14 cellular contexts compared by ENCODE assay signal in the genomic region with DNA sequence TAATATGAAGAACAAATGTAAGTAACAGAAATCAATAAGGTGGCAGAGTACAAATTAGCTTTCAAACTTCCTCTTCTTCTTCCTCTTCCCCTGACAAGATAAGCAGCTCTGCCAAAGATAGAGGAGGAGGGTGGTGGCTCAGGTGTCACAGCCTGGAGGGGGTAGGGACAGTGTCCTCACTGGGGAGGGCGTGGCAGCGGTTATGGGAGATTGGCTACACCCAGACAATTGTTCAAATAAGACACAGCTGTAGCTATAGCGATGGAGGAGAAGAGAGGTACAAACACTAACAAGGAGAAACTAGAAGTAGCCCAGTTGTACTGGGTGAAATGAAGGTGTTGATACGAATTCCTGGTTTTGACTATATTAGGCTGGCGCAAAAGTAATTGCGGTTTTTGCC.
DNase-seq lines count a peak whose midpoint lies in the region; ATAC-seq and TF ChIP-seq lines count a peak whose summit lies in the region.
"Had no signal": no experiment of that assay in that cellular context is flagged by ENCODE, and none has a peak within 500 bp of the region (broad histone marks: within the 10 kb centered on the region; RNA-seq: fewer than 3 reads in every experiment).

No MANE protein-coding gene starts in this region.

- H3K9me3 ChIP-seq in Karpas-422 (ENCODE audit: low read length) (no peaks in the 10 kb centered on the region), mucosa of descending colon (no peaks in the 10 kb centered on the region), GM23248 (ENCODE audit: low read depth) (no peaks in the 10 kb centered on the region), SJCRH30 (replicated peaks) (no peaks in the 10 kb centered on the region)
- H3K9me3 ChIP-seq: BE2C had no signal

- DNase-seq in NCI-H510A treated with DMSO at 0.1 percent for 48 hours (lab: John Stamatoyannopoulos, UW) (peak; percentile 62), NCI-H510A (lab: John Stamatoyannopoulos, UW) (no peak), Karpas-422 (peak; percentile 41), SHP77 (lab: John Stamatoyannopoulos, UW) (peak; percentile 28 to 31), mucosa of descending colon (no peak), GM23248 (no peak), SJCRH30 (no peak)
- DNase-seq: BE2C; CD4-positive, alpha-beta memory T cell; DMS153; GF-D8; HCEC 1CT had no signal

- intact Hi-C loops in mucosa of descending colon (cut with DNase I, micrococcal nuclease): no loop called here

- no peak overlapping the region for H3K4me2 ChIP-seq in Karpas-422 (ENCODE audit: low read depth, low read length, poor library complexity, severe bottlenecking)
- no peak overlapping the region for H3K4me2 ChIP-seq in GM23248 (ENCODE audit: unreplicated experiment)

- TF ChIP-seq CTCF in mucosa of descending colon (IDR thresholded peaks at IDR 0.05): no peak

- H3F3A ChIP-seq in GM23248 (ENCODE audit: insufficient read depth): no peaks in the 10 kb centered on the region

- H3K9ac ChIP-seq in Karpas-422 (ENCODE audit: low read length) (no peak overlapping the region), GM23248 (no peak overlapping the region)

- H3K79me2 ChIP-seq in Karpas-422 (ENCODE audit: low read length) (no peaks in the 10 kb centered on the region), GM23248 (ENCODE audit: insufficient read depth) (no peaks in the 10 kb centered on the region)

- 68 to 77% methylated on average over 6 of the region's 6 CpGs for WGBS in GM23248 (ENCODE audit: low coverage in 1 of 2, low lambda C conversion rate in 2 of 2, missing lambda C conversion rate in 2 of 2), 2 experiments

- no peak overlapping the region for H3K4me3 ChIP-seq in Karpas-422 (ENCODE audit: low read length)
- no peak overlapping the region for H3K4me3 ChIP-seq in mucosa of descending colon
- no peak overlapping the region for H3K4me3 ChIP-seq in GM23248
- no peak overlapping the region for H3K4me3 ChIP-seq in SJCRH30

- H4K20me1 ChIP-seq in Karpas-422 (ENCODE audit: insufficient read depth, low read depth, low read length): no peaks in the 10 kb centered on the region
- no peaks in the 10 kb centered on the region for H4K20me1 ChIP-seq in GM23248 (ENCODE audit: insufficient read depth)

- H3K9me2 ChIP-seq in Karpas-422 (replicated peaks; ENCODE audit: insufficient read depth, low read length): no peaks in the 10 kb centered on the region
- no peaks in the 10 kb centered on the region; the same call in 1 of the 2 replicates for H3K9me2 ChIP-seq in GM23248 (ENCODE audit: insufficient read depth)

- in situ Hi-C loops in GM23248 (cut with MboI): no loop called here

- peak; percentile 43 for ATAC-seq in mucosa of descending colon

- H3K27ac ChIP-seq in Karpas-422 (ENCODE audit: low read length) (no peak overlapping the region), GM23248 (no peak overlapping the region), SJCRH30 (no peak overlapping the region)
- H3K27ac ChIP-seq: C4-2B, HL-60 had no signal

- H3K36me3 ChIP-seq in Karpas-422 (ENCODE audit: insufficient read depth, low read length): no peaks in the 10 kb centered on the region
- no peaks in the 10 kb centered on the region for H3K36me3 ChIP-seq in mucosa of descending colon (ENCODE audit: low read depth)
- H3K36me3 ChIP-seq in GM23248 (ENCODE audit: low read depth): no peaks in the 10 kb centered on the region
- no peaks in the 10 kb centered on the region for H3K36me3 ChIP-seq in SJCRH30
- H3K36me3 ChIP-seq: BE2C had no signal

- no peak overlapping the region for H2AFZ ChIP-seq in Karpas-422 (ENCODE audit: low read length)
- no peak overlapping the region for H2AFZ ChIP-seq in GM23248

- no peaks in the 10 kb centered on the region; the same call in 1 of the 2 replicates for H3K27me3 ChIP-seq in Karpas-422 (ENCODE audit: low read length)
- no peaks in the 10 kb centered on the region for H3K27me3 ChIP-seq in GM23248 (replicated peaks; ENCODE audit: insufficient read depth)
- peaks cover 5% of the 10 kb centered on the region; the same call in 1 of the 2 replicates for H3K27me3 ChIP-seq in SJCRH30
- H3K27me3 ChIP-seq: BE2C had no signal

- peaks cover 6% of the 10 kb centered on the region for H3K4me1 ChIP-seq in Karpas-422 (ENCODE audit: low read length)
- no peaks in the 10 kb centered on the region for H3K4me1 ChIP-seq in mucosa of descending colon (ENCODE audit: low read depth)
- no peaks in the 10 kb centered on the region for H3K4me1 ChIP-seq in GM23248 (ENCODE audit: insufficient read depth)
- H3K4me1 ChIP-seq in SJCRH30: no peaks in the 10 kb centered on the region
- H3K4me1 ChIP-seq: BE2C had no signal

Comparison
In these comparisons a context has a peak if more than half of its experiments do, and no peak if none do; other contexts are left out.
1. DNase-seq: peak in NCI-H510A treated with DMSO at 0.1 percent for 48 hours (single experiment), Karpas-422 (single experiment) and SHP77 (2 of 2); none in NCI-H510A (single experiment), mucosa of descending colon (0 of 3), GM23248 (single experiment) and SJCRH30 (0 of 2).